23 cellular contexts compared by ENCODE assay signal in the genomic region with DNA sequence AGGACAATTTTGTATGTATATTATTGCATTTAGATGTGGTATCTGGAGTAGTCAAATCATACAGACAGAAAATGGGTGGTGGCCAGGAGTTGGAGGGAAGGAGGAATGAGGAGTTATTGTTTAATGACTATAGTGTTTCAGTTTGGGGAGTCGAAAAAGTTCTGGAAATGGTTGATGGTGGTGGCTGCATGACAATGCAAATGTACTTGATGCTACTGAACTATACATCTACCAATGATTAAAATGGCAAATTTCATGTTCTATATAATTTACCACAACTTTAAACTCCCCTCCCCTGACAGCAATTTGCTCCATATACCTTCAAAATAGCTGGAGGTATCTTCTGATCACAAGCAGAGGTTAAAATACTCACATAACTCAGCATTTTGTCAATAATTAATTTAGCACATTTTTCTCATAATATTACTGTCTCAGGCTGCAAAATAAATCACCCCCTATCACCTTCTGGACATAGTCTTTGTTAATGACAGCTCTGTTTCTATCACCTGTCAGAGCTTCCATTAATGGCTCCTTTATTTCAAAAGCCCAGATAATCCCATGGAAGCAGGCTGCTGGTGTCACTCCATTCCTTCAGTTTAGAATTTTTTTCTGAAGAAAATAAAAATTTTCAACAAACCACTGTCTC. TPM values are rescaled to one million over a fixed set of nuclear protein-coding genes. Genes with fewer than 3 reads are reported as not detected.
A peak's percentile ranks its signal among the peaks of the same experiment; 100 is the strongest.
DNase-seq lines count a peak whose midpoint lies in the region; ATAC-seq and TF ChIP-seq lines count a peak whose summit lies in the region.
"Had no signal": no experiment of that assay in that cellular context is flagged by ENCODE, and none has a peak within 500 bp of the region (broad histone marks: within the 10 kb centered on the region; RNA-seq: fewer than 3 reads in every experiment).

No MANE protein-coding gene starts in this region.

- no peaks in the 10 kb centered on the region for H4K20me1 ChIP-seq in H9 (ENCODE audit: control insufficient read depth, insufficient read depth, insufficient read length)
- H4K20me1 ChIP-seq: BLaER1 treated with 17β-estradiol and CSF1 and Interleukin-3, amounts not matched to agents 10 nM and 100 nM had no signal

- no peak overlapping the region for H2BK20ac ChIP-seq in H9 (ENCODE audit: low read depth, low read length, poor library complexity, severe bottlenecking)

- H2BK15ac ChIP-seq in H9 (ENCODE audit: low read depth, low read length): no peak overlapping the region

- H4K91ac ChIP-seq in H9 (ENCODE audit: insufficient read length, low read depth, low read length): no peak overlapping the region

- no peak overlapping the region for H3K4me3 ChIP-seq in left lung
- H3K4me3 ChIP-seq: A549; BLaER1 treated with 17β-estradiol and CSF1 and Interleukin-3, amounts not matched to agents 10 nM and 100 nM; GM12878; GM23248 had no signal

- no peak overlapping the region for H3K23ac ChIP-seq in H9 (ENCODE audit: insufficient read length, low read depth, low read length)

- H3K9ac ChIP-seq in H9 (ENCODE audit: extremely low read depth, insufficient read length, low read length): no peak overlapping the region
- H3K9ac ChIP-seq: BLaER1 treated with 17β-estradiol and CSF1 and Interleukin-3, amounts not matched to agents 10 nM and 100 nM; GM23248 had no signal

- H3K36me3 ChIP-seq in left lung: no peaks in the 10 kb centered on the region
- H3K36me3 ChIP-seq: BE2C; BLaER1 treated with 17β-estradiol and CSF1 and Interleukin-3, amounts not matched to agents 10 nM and 100 nM had no signal

- H3K27ac Mint-ChIP-seq in endothelial cell (ENCODE audit: unreplicated experiment) (peak overlapping the region; percentile 75), H9 (no peak overlapping the region)
- H3K27ac Mint-ChIP-seq: CD14-positive monocyte; CD4-positive, alpha-beta T cell had no signal

- no peak overlapping the region for H3K56ac ChIP-seq in H9 (ENCODE audit: insufficient read length, low read depth, low read length)

- no peak overlapping the region for H3K4ac ChIP-seq in H9 (ENCODE audit: low read depth, low read length)

- no peak overlapping the region for H4K5ac ChIP-seq in H9 (ENCODE audit: insufficient read length, low read depth, low read length)

- H3K9me3 ChIP-seq in H9 (ENCODE audit: control insufficient read depth, low read depth, low read length): no peaks in the 10 kb centered on the region
- no peaks in the 10 kb centered on the region for H3K9me3 ChIP-seq in left lung
- H3K9me3 ChIP-seq: A549; BE2C; BLaER1 treated with 17β-estradiol and CSF1 and Interleukin-3, amounts not matched to agents 10 nM and 100 nM had no signal

- H3K27me3 Mint-ChIP-seq in endothelial cell (ENCODE audit: unreplicated experiment) (peaks cover 2% of the 10 kb centered on the region), H9 (ENCODE audit: low read depth) (no peaks in the 10 kb centered on the region)
- H3K27me3 Mint-ChIP-seq: CD4-positive, alpha-beta T cell; CD8-positive, alpha-beta memory T cell had no signal

- H3K79me1 ChIP-seq in H9 (ENCODE audit: insufficient read depth, low read depth, low read length, poor library complexity, severe bottlenecking): no peaks in the 10 kb centered on the region

- H3K4me1 ChIP-seq in H9 (ENCODE audit: insufficient read depth, low read length): no peaks in the 10 kb centered on the region; the same call in 1 of the 2 replicates
- no peaks in the 10 kb centered on the region for H3K4me1 ChIP-seq in left lung
- H3K4me1 ChIP-seq: A549, BE2C had no signal

- H2BK120ac ChIP-seq in H9 (ENCODE audit: low read depth, low read length, poor library complexity, severe bottlenecking): no peak overlapping the region

- H3K79me2 ChIP-seq in H9 (ENCODE audit: insufficient read depth, low read length): no peaks in the 10 kb centered on the region

- no peak overlapping the region for H2BK12ac ChIP-seq in H9 (ENCODE audit: insufficient read length, low read depth, low read length)

- WGBS in H9 (ENCODE audit: extremely low coverage, insufficient read length, low lambda C conversion rate): no CpG with 5 or more reads among the region's 1 CpG

- H3K27ac ChIP-seq in 22Rv1: 0 out of 2 replicates have a peak overlapping the region, but pooled peaks have one; percentile 2
- peak overlapping the region; percentile 67 for H3K27ac ChIP-seq in VCaP
- H3K27ac ChIP-seq in H9 (ENCODE audit: insufficient read length, low read depth, low read length): no peak overlapping the region
- H3K27ac ChIP-seq in left lung: no peak overlapping the region
- H3K27ac ChIP-seq: A549; BLaER1 treated with 17β-estradiol and CSF1 and Interleukin-3, amounts not matched to agents 10 nM and 100 nM; GM23248 had no signal

- H2AFZ ChIP-seq in H9 (ENCODE audit: low read length): no peak overlapping the region
- H2AFZ ChIP-seq: GM23248 had no signal

- H3K14ac ChIP-seq in H9 (ENCODE audit: insufficient read depth, low read length): no peak overlapping the region

- H3K23me2 ChIP-seq in H9 (ENCODE audit: insufficient read length, low read depth, low read length, poor library complexity, severe bottlenecking): no peaks in the 10 kb centered on the region

- ATAC-seq in HG02938 (IDR thresholded peaks at IDR 0.05; ENCODE audit: unreplicated experiment) (no peak), left lung (no peak)
- ATAC-seq: A549, GM12878 had no signal

- H3K9me3 Mint-ChIP-seq in endothelial cell (ENCODE audit: unreplicated experiment) (no peaks in the 10 kb centered on the region), H9 (no peaks in the 10 kb centered on the region)
- H3K9me3 Mint-ChIP-seq: CD4-positive, alpha-beta T cell had no signal

- no peak overlapping the region for H3K4me2 ChIP-seq in H9 (ENCODE audit: insufficient read depth, insufficient read length, low read length)
- H3K4me2 ChIP-seq: A549; BLaER1 treated with 17β-estradiol and CSF1 and Interleukin-3, amounts not matched to agents 10 nM and 100 nM had no signal

- H4K8ac ChIP-seq in H9 (replicated peaks; ENCODE audit: insufficient read length, low read depth, low read length): no peak overlapping the region

- no peaks in the 10 kb centered on the region for H3K27me3 ChIP-seq in H9 (ENCODE audit: insufficient read depth, low read length)
- H3K27me3 ChIP-seq in left lung: no peaks in the 10 kb centered on the region
- H3K27me3 ChIP-seq: BE2C; BLaER1 treated with 17β-estradiol and CSF1 and Interleukin-3, amounts not matched to agents 10 nM and 100 nM had no signal

- H3K4me3 Mint-ChIP-seq in endothelial cell (ENCODE audit: unreplicated experiment): no peak overlapping the region
- H3K4me3 Mint-ChIP-seq in H9: no peak overlapping the region
- H3K4me3 Mint-ChIP-seq: CD14-positive monocyte; CD4-positive, alpha-beta T cell; CD8-positive, alpha-beta memory T cell had no signal

- intact Hi-C loops in left lung (cut with DNase I): no loop called here

- H3K18ac ChIP-seq in H9 (ENCODE audit: insufficient read length, low read depth, low read length): no peak overlapping the region

- no peaks in the 10 kb centered on the region for H3K36me3 Mint-ChIP-seq in endothelial cell (ENCODE audit: low read depth, unreplicated experiment)
- no peaks in the 10 kb centered on the region for H3K36me3 Mint-ChIP-seq in H9 (ENCODE audit: insufficient read depth in 1 of 3, low read depth in 3 of 3)
- H3K36me3 Mint-ChIP-seq: CD14-positive monocyte; CD8-positive, alpha-beta memory T cell had no signal

- TF ChIP-seq CTCF in 22Rv1 (IDR thresholded peaks at IDR 0.05) (no peak), VCaP (conservative IDR thresholded peaks at IDR 0.05) (no peak), endothelial cell (IDR thresholded peaks at IDR 0.05; ENCODE audit: unreplicated experiment) (no peak), H9 (conservative IDR thresholded peaks at IDR 0.05) (no peak), left lung (IDR thresholded peaks at IDR 0.05) (no peak)

- peaks cover 35% of the 10 kb centered on the region for H3K4me1 Mint-ChIP-seq in endothelial cell (ENCODE audit: unreplicated experiment)
- H3K4me1 Mint-ChIP-seq in H9: peaks cover 5 to 7% of the 10 kb centered on the region in 2 experiments
- H3K4me1 Mint-ChIP-seq: CD8-positive, alpha-beta memory T cell had no signal

- no peak overlapping the region for H3T11ph ChIP-seq in H9 (ENCODE audit: low read length)

- no peak overlapping the region for H2AK5ac ChIP-seq in H9 (ENCODE audit: insufficient read length, low read length)

- DNase-seq in endothelial cell (ENCODE audit: low spot score): no peak
- DNase-seq in H9: no peak
- no peak for DNase-seq in left lung
- DNase-seq: 8988T; ACHN; AML-193; BE2C; CD4-positive, alpha-beta T cell; CD8-positive, alpha-beta memory T cell; DMS 273 treated with DMSO at 0.1 percent for 48 hours; DMS79; EL; GDM1; GM23248; HCEC 1CT had no signal

- H2BK5ac ChIP-seq in H9 (ENCODE audit: insufficient read length, low read length): no peak overlapping the region

RNA-seq across cellular contexts. Expression of gene RHAG, which starts 25.7 kb away (rescaled TPM):
- total RNA-seq in endothelial cell (ENCODE audit: unreplicated experiment) (0.46 TPM), H9 (2021) (not detected in 2 replicates), left lung (not detected)
- total RNA-seq: CD4-positive, alpha-beta T cell; CD8-positive, alpha-beta memory T cell; GM23248; H4 had no signal

RNA-seq across cellular contexts. Expression of gene CRISP2, which starts 51.0 kb away (rescaled TPM):
- total RNA-seq in endothelial cell (ENCODE audit: unreplicated experiment) (not detected), H9 (2021) (not detected in 2 replicates), left lung (not detected)
- total RNA-seq: CD4-positive, alpha-beta T cell; CD8-positive, alpha-beta memory T cell; GM12878; GM23248 had no signal

Comparison
In these comparisons a context has a peak if more than half of its experiments do, and no peak if none do; other contexts are left out.
1. H3K27ac ChIP-seq: peak in 22Rv1 (single experiment) and VCaP (single experiment); none in H9 (single experiment) and left lung (0 of 2).